ENCODE assay signal across 8 cellular contexts in genomic region chr1:155563377-155564066, GRCh38. TPM values are rescaled to one million over a fixed set of nuclear protein-coding genes. Genes with fewer than 3 reads are reported as not detected.
DNase-seq lines count a peak whose midpoint lies in the region; ATAC-seq and TF ChIP-seq lines count a peak whose summit lies in the region.
"Not testable (repeated sequence)": the region's sequence is repeated elsewhere in the genome, so short reads cannot be mapped to it uniquely, and the experiment has no call there.

No MANE protein-coding gene starts in this region.

- H2BK15ac ChIP-seq in neuronal stem cell (ENCODE audit: low read length), result not testable (repeated sequence)

- peak; percentile 8 for ATAC-seq in PC-3
- ATAC-seq in effector memory CD8-positive, alpha-beta T cell (replicated peaks), result peak; percentile 9

- not testable (repeated sequence) for H3K79me1 ChIP-seq in neuronal stem cell (ENCODE audit: low read depth, low read length)

- H3K23ac ChIP-seq in neuronal stem cell (ENCODE audit: low read depth, low read length, poor library complexity), result peak overlapping the region; percentile 99

- not testable (repeated sequence) for H2BK120ac ChIP-seq in neuronal stem cell (ENCODE audit: low read depth, low read length)

- peak overlapping the region; percentile 97 for H3K27ac ChIP-seq in KOPT-K1 (ENCODE audit: low read depth, low read length, poor library complexity, severe bottlenecking)
- H3K27ac ChIP-seq in PC-3 (ENCODE audit: low read length), result peak overlapping the region; percentile 88
- H3K27ac ChIP-seq in iPS-20b (ENCODE audit: low read length), result not testable (repeated sequence)
- H3K27ac ChIP-seq in neuronal stem cell (replicated peaks; ENCODE audit: low read length), result peak overlapping the region; percentile 99
- H3K27ac ChIP-seq in tibial nerve, result peak overlapping the region; percentile 95 to 98 (median 97)

- peak overlapping the region; percentile 96 for H3K4me3 Mint-ChIP-seq in activated T-helper 1 cell treated with anti-CD3 and anti-CD28 coated beads, Interleukin-12 subunit alpha, Interleukin-12 subunit beta, Interleukin-2, Interleukin-4 antibody, amounts not matched to agents 30 ng/mL and 10 ng/mL and 1 ng/mL, durations not matched to agents 14 hours and 24 hours and 36 hours
- H3K4me3 Mint-ChIP-seq in effector memory CD8-positive, alpha-beta T cell, result peak overlapping the region; percentile 99

- H3K4me1 ChIP-seq in ES-I3 (ENCODE audit: insufficient read depth, low read length); iPS-20b (ENCODE audit: insufficient read depth, low read length): not testable (repeated sequence)
- H3K4me1 ChIP-seq in PC-3 (ENCODE audit: insufficient read depth, low read length) (peaks cover 21% of the 10 kb centered on the region), neuronal stem cell (ENCODE audit: control insufficient read depth in 2 of 2, insufficient read depth in 1 of 2, low read depth in 1 of 2, low read length in 2 of 2) (peaks cover 3 to 15% of the 10 kb centered on the region in 2 donors), tibial nerve (peaks cover 0 to 36% (median 19%) of the 10 kb centered on the region in 4 donors)

- peaks cover 22% of the 10 kb centered on the region for H3K4me1 Mint-ChIP-seq in activated T-helper 1 cell treated with anti-CD3 and anti-CD28 coated beads, Interleukin-12 subunit alpha, Interleukin-12 subunit beta, Interleukin-2, Interleukin-4 antibody, amounts not matched to agents 30 ng/mL and 10 ng/mL and 1 ng/mL, durations not matched to agents 14 hours and 24 hours and 36 hours (ENCODE audit: low read depth)
- H3K4me1 Mint-ChIP-seq in effector memory CD8-positive, alpha-beta T cell (ENCODE audit: low read depth in 2 of 2), result peaks cover 18 to 35% of the 10 kb centered on the region in 2 donors

- CTCF ChIA-PET in PC-3 (lab: Charles Lee), result not testable (repeated sequence)

- not testable (repeated sequence) for DNase-seq in PC-3; activated T-helper 1 cell treated with anti-CD3 and anti-CD28 coated beads, Interleukin-12 subunit alpha, Interleukin-12 subunit beta, Interleukin-2, Interleukin-4 antibody, amounts not matched to agents 30 ng/mL and 10 ng/mL and 1 ng/mL, durations not matched to agents 14 hours and 24 hours and 36 hours (ENCODE audit: low spot score); effector memory CD8-positive, alpha-beta T cell; neuronal stem cell (ENCODE audit: low spot score); tibial nerve (ENCODE audit: low spot score in 2 of 2)

- WGBS in neuronal stem cell (ENCODE audit: extremely low coverage in 2 of 2, insufficient read length in 2 of 2, insufficient replicate concordance in 1 of 2), 2 donors, result no CpG with 5 or more reads among the region's 21 CpGs
- 1% methylated on average over 18 to 21 of the region's 21 CpGs for WGBS in tibial nerve, 2 donors

- H2AFZ ChIP-seq in PC-3 (ENCODE audit: low read length) (peak overlapping the region; percentile 97), neuronal stem cell (ENCODE audit: low read length) (peak overlapping the region; percentile 99)

- H4K20me1 ChIP-seq in PC-3 (ENCODE audit: low read length), result peaks cover 13% of the 10 kb centered on the region

- not testable (repeated sequence) for TF ChIP-seq POLR2A in tibial nerve (IDR thresholded peaks at IDR 0.05)

- peak overlapping the region; percentile 99 for H3K27ac Mint-ChIP-seq in activated T-helper 1 cell treated with anti-CD3 and anti-CD28 coated beads, Interleukin-12 subunit alpha, Interleukin-12 subunit beta, Interleukin-2, Interleukin-4 antibody, amounts not matched to agents 30 ng/mL and 10 ng/mL and 1 ng/mL, durations not matched to agents 14 hours and 24 hours and 36 hours
- peak overlapping the region; percentile 98 to 99 for H3K27ac Mint-ChIP-seq in effector memory CD8-positive, alpha-beta T cell

- peak overlapping the region; percentile 99 for H2BK5ac ChIP-seq in neuronal stem cell (ENCODE audit: low read length)

- H4K8ac ChIP-seq in neuronal stem cell (ENCODE audit: low read depth, low read length), result not testable (repeated sequence)

- peaks cover 88% of the 10 kb centered on the region for H3K79me2 ChIP-seq in PC-3 (ENCODE audit: low read length)

- H3K9me2 ChIP-seq in PC-3 (replicated peaks; ENCODE audit: low read length), result not testable (repeated sequence)

- TF ChIP-seq EP300 in tibial nerve (IDR thresholded peaks at IDR 0.05), result not testable (repeated sequence)

- not testable (repeated sequence) for H3K27me3 ChIP-seq in PC-3 (ENCODE audit: low read length); iPS-20b (ENCODE audit: insufficient read depth, low read length); neuronal stem cell (ENCODE audit: control insufficient read depth in 3 of 3, insufficient read depth in 3 of 3, low read depth in 1 of 3, low read length in 3 of 3); tibial nerve

- H3K4me3 ChIP-seq in PC-3 (ENCODE audit: low read length) (peak overlapping the region; percentile 80), iPS-20b (ENCODE audit: low read length) (peak overlapping the region; percentile 86), neuronal stem cell (ENCODE audit: low read length in 2 of 2) (peak overlapping the region; percentile 92 to 94), tibial nerve (peak overlapping the region; percentile 87 to 99 (median 94))

- H3K14ac ChIP-seq in neuronal stem cell (ENCODE audit: low read length), result not testable (repeated sequence)

- peak overlapping the region; percentile 90 for H3K9ac ChIP-seq in ES-I3 (ENCODE audit: low read depth, low read length)
- peak overlapping the region; percentile 98 for H3K9ac ChIP-seq in PC-3 (ENCODE audit: low read length)
- H3K9ac ChIP-seq in iPS-20b (ENCODE audit: low read depth, low read length), result peak overlapping the region; percentile 98
- H3K9ac ChIP-seq in neuronal stem cell (ENCODE audit: low read depth, low read length, poor library complexity), result peak overlapping the region; percentile 100

- peaks cover 16% of the 10 kb centered on the region for H3K36me3 Mint-ChIP-seq in activated T-helper 1 cell treated with anti-CD3 and anti-CD28 coated beads, Interleukin-12 subunit alpha, Interleukin-12 subunit beta, Interleukin-2, Interleukin-4 antibody, amounts not matched to agents 30 ng/mL and 10 ng/mL and 1 ng/mL, durations not matched to agents 14 hours and 24 hours and 36 hours (ENCODE audit: low read depth)
- H3K36me3 Mint-ChIP-seq in effector memory CD8-positive, alpha-beta T cell (ENCODE audit: insufficient read depth), result peaks cover 50% of the 10 kb centered on the region

- intact Hi-C loops in PC-3 (cut with micrococcal nuclease), result loop anchor here (10.0 kb wide), 1 partner anchor 579 kb away; the partner anchor contains the start of gene FLAD1
- intact Hi-C loops in activated T-helper 1 cell treated with anti-CD3 and anti-CD28 coated beads, Interleukin-12 subunit alpha, Interleukin-12 subunit beta, Interleukin-2, Interleukin-4 antibody, amounts not matched to agents 30 ng/mL and 10 ng/mL and 1 ng/mL, durations not matched to agents 14 hours and 24 hours and 36 hours (cut with micrococcal nuclease), result loop anchor here (1.0 to 10.0 kb wide), 6 partner anchors 27 to 371 kb away; no protein-coding TSS in a partner anchor

- H3K4ac ChIP-seq in neuronal stem cell (ENCODE audit: low read length), result not testable (repeated sequence)

- H2BK12ac ChIP-seq in neuronal stem cell (ENCODE audit: low read length), result not testable (repeated sequence)

- POLR2A ChIA-PET in PC-3 (lab: Charles Lee; ENCODE audit: unreplicated experiment), result interaction anchor here (0.6 to 0.7 kb wide), 2 partner anchors 7 to 26 kb away, joined by 4 to 10 read pairs; no protein-coding TSS in a partner anchor

- H3K18ac ChIP-seq in neuronal stem cell (ENCODE audit: low read length), result peak overlapping the region; percentile 89

- H3K36me3 ChIP-seq in ES-I3 (ENCODE audit: insufficient read depth, low read length); PC-3 (ENCODE audit: low read depth, low read length); iPS-20b (ENCODE audit: insufficient read depth, low read depth, low read length); tibial nerve: not testable (repeated sequence)
- H3K36me3 ChIP-seq in KOPT-K1 (ENCODE audit: insufficient read depth, low read length) (peaks cover 28% of the 10 kb centered on the region), neuronal stem cell (replicated peaks in 1 of 2; ENCODE audit: control insufficient read depth in 2 of 2, insufficient read depth in 2 of 2, low read length in 2 of 2) (peaks cover 0 to 27% of the 10 kb centered on the region in 2 donors)

- H3F3A ChIP-seq in PC-3 (ENCODE audit: low read length, unreplicated experiment), result not testable (repeated sequence)

- not testable (repeated sequence) for H3K9me3 ChIP-seq in ES-I3 (ENCODE audit: control insufficient read depth, insufficient read depth, low read length); KOPT-K1 (ENCODE audit: insufficient read depth, low read length, poor library complexity, severe bottlenecking); PC-3 (ENCODE audit: low read length); iPS-20b (ENCODE audit: insufficient read depth, low read depth, low read length); neuronal stem cell (replicated peaks in 1 of 2; ENCODE audit: control insufficient read depth in 2 of 2, insufficient read depth in 1 of 2, low read depth in 1 of 2, low read length in 2 of 2); tibial nerve

- not testable (repeated sequence) for TF ChIP-seq CTCF in PC-3 (conservative IDR thresholded peaks at IDR 0.05; ENCODE audit: low read depth, low read length); tibial nerve (IDR thresholded peaks at IDR 0.05)

- BruUV-seq in PC-3 (replicated peaks; lab: Mats Ljungman, UMichigan), result TSS peak; percentile 76

- H3K4me2 ChIP-seq in PC-3 (ENCODE audit: low read length) (peak overlapping the region; percentile 86), neuronal stem cell (ENCODE audit: insufficient read depth, low read length, poor library complexity, severe bottlenecking) (peak overlapping the region; percentile 48)

- not testable (repeated sequence) for H4K91ac ChIP-seq in neuronal stem cell (ENCODE audit: low read depth, low read length, poor library complexity)

- not testable (repeated sequence) for H3K9me3 Mint-ChIP-seq in activated T-helper 1 cell treated with anti-CD3 and anti-CD28 coated beads, Interleukin-12 subunit alpha, Interleukin-12 subunit beta, Interleukin-2, Interleukin-4 antibody, amounts not matched to agents 30 ng/mL and 10 ng/mL and 1 ng/mL, durations not matched to agents 14 hours and 24 hours and 36 hours; effector memory CD8-positive, alpha-beta T cell

- H2AK5ac ChIP-seq in neuronal stem cell (ENCODE audit: low read depth, low read length), result not testable (repeated sequence)

- not testable (repeated sequence) for H3K27me3 Mint-ChIP-seq in activated T-helper 1 cell treated with anti-CD3 and anti-CD28 coated beads, Interleukin-12 subunit alpha, Interleukin-12 subunit beta, Interleukin-2, Interleukin-4 antibody, amounts not matched to agents 30 ng/mL and 10 ng/mL and 1 ng/mL, durations not matched to agents 14 hours and 24 hours and 36 hours (ENCODE audit: insufficient read depth); effector memory CD8-positive, alpha-beta T cell

RNA-seq across cellular contexts. Expression of gene ASH1L, which starts 0.9 kb away (rescaled TPM):
- total RNA-seq in PC-3 (2014; rRNA removed) (27.6 and 38.9 TPM in 2 replicates), tibial nerve (10 to 100 TPM; 73.7 to 99.6 (median 85.9) TPM)
- total RNA-seq in activated T-helper 1 cell treated with anti-CD3 and anti-CD28 coated beads, Interleukin-12 subunit alpha, Interleukin-12 subunit beta, Interleukin-2, Interleukin-4 antibody, amounts not matched to agents 30 ng/mL and 10 ng/mL and 1 ng/mL, durations not matched to agents 14 hours and 24 hours and 36 hours, result 44.0 and 45.4 TPM in 2 replicates
- polyA plus RNA-seq in neuronal stem cell (2013, experiment 1 of 2), result 7.5 TPM
- polyA plus RNA-seq in neuronal stem cell (2013, experiment 2 of 2), result 7.9 TPM

RNA-seq across cellular contexts. Expression of gene MSTO1, which starts 46.5 kb away (rescaled TPM):
- total RNA-seq in PC-3 (2014; rRNA removed), result 76.6 and 80.3 TPM in 2 replicates
- total RNA-seq in activated T-helper 1 cell treated with anti-CD3 and anti-CD28 coated beads, Interleukin-12 subunit alpha, Interleukin-12 subunit beta, Interleukin-2, Interleukin-4 antibody, amounts not matched to agents 30 ng/mL and 10 ng/mL and 1 ng/mL, durations not matched to agents 14 hours and 24 hours and 36 hours, result 102 and 109 TPM in 2 replicates
- polyA plus RNA-seq in neuronal stem cell (2013, experiment 1 of 2), result 25.1 TPM
- polyA plus RNA-seq in neuronal stem cell (2013, experiment 2 of 2), result 24.8 TPM
- total RNA-seq in tibial nerve, result 10 to 100 TPM; 16.4 to 41.4 (median 20.9) TPM
